ENCODE assay signal across 2 cellular contexts in the genomic region with DNA sequence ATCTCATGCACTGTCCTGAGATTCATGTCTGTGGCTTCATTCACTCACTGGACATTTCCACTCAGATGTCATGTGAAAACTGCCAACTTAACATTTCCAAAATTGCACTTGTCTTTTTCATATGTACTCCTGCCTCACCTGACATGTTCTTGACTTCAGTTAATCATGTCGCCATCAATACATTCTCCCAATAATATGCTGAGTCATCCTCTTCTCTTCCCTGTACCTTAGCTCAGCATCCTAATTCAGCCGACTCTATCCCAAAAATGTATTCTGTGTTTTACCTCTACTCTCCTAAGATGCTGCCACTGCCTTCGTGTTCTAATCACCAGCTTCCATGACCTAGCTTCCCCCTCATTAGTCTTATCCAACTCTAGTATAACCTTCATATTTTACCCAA.
TF ChIP-seq lines count a peak whose summit lies in the region.

No MANE protein-coding gene starts in this region.

TF ChIP-seq in GM23338, 12 proteins besides CTCF, POLR2A, EP300 and RAD21 (continued from another document):
- TF ChIP-seq, protein P1, sequence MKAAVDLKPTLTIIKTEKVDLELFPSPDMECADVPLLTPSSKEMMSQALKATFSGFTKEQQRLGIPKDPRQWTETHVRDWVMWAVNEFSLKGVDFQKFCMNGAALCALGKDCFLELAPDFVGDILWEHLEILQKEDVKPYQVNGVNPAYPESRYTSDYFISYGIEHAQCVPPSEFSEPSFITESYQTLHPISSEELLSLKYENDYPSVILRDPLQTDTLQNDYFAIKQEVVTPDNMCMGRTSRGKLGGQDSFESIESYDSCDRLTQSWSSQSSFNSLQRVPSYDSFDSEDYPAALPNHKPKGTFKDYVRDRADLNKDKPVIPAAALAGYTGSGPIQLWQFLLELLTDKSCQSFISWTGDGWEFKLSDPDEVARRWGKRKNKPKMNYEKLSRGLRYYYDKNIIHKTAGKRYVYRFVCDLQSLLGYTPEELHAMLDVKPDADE (IDR thresholded peaks at IDR 0.05): no peak
- no peak for TF ChIP-seq ZNF331 (CRISPR knock-in tag; IDR thresholded peaks at IDR 0.05; ENCODE audit: low read depth)

TF ChIP-seq in K562, 482 proteins besides CTCF, POLR2A, EP300 and RAD21 (continued from another document and continues in another):
- TF ChIP-seq ZNF384 (IDR thresholded peaks at IDR 0.05; ENCODE audit: low read depth, low read length) (no peak), SP2 (IDR thresholded peaks at IDR 0.05; ENCODE audit: extremely low read depth, low read depth, low read length, poor library complexity, severe bottlenecking) (no peak), FOXJ3 (CRISPR knock-in tag; IDR thresholded peaks at IDR 0.05) (no peak), C11orf30 (IDR thresholded peaks at IDR 0.05; ENCODE audit: low read depth) (peak; percentile 31; the same call in 1 of the 2 replicates), SRSF9 (IDR thresholded peaks at IDR 0.05; ENCODE audit: borderline replicate concordance, low read depth, low read length) (no peak), MCM7 (IDR thresholded peaks at IDR 0.05) (no peak), ZNF316 (IDR thresholded peaks at IDR 0.05) (peak; percentile 78), FOXK1 (CRISPR knock-in tag; IDR thresholded peaks at IDR 0.05; ENCODE audit: borderline replicate concordance) (no peak), ZNF57 (CRISPR knock-in tag; IDR thresholded peaks at IDR 0.05) (no peak), ZNF695 (CRISPR knock-in tag; IDR thresholded peaks at IDR 0.05) (no peak), NR4A1 (CRISPR knock-in tag; IDR thresholded peaks at IDR 0.05) (no peak), NR4A1 (tag; IDR thresholded peaks at IDR 0.05) (no peak), TAF7 (tag; IDR thresholded peaks at IDR 0.05) (no peak), NFE2 (IDR thresholded peaks at IDR 0.05; ENCODE audit: low read depth) (peak; percentile 60), NELFE (IDR thresholded peaks at IDR 0.05; ENCODE audit: insufficient read depth, insufficient read length) (no peak), ZKSCAN3 (CRISPR knock-in tag; IDR thresholded peaks at IDR 0.05) (no peak), MAFG (tag; conservative IDR thresholded peaks at IDR 0.05) (peak; percentile 85), NRF1 (conservative IDR thresholded peaks at IDR 0.05 in 1 of 2, IDR thresholded peaks at IDR 0.05 in 1 of 2) (no peak), MAFK (IDR thresholded peaks at IDR 0.05; ENCODE audit: low read length) (peak; percentile 73), MAFF (IDR thresholded peaks at IDR 0.05; ENCODE audit: low read length) (peak; percentile 74), BCOR (IDR thresholded peaks at IDR 0.05) (no peak), CEBPB (tag; IDR thresholded peaks at IDR 0.05) (no peak), BACH1 (tag; IDR thresholded peaks at IDR 0.05) (no peak), EZH2 (IDR thresholded peaks at IDR 0.05; ENCODE audit: borderline replicate concordance, low read depth, low read length) (no peak), KLF1 (tag; IDR thresholded peaks at IDR 0.05) (no peak), ZNF263 (CRISPR knock-in tag; IDR thresholded peaks at IDR 0.05; ENCODE audit: borderline replicate concordance) (no peak), BDP1 (IDR thresholded peaks at IDR 0.05; ENCODE audit: insufficient read depth, insufficient read length) (no peak), DMBX1 (CRISPR knock-in tag; IDR thresholded peaks at IDR 0.05; ENCODE audit: borderline replicate concordance) (no peak), ZKSCAN8 (CRISPR knock-in tag; IDR thresholded peaks at IDR 0.05) (no peak), NFE2L1 (tag; IDR thresholded peaks at IDR 0.05; ENCODE audit: borderline replicate concordance, low read depth) (peak; percentile 37; the same call in 1 of the 2 replicates), ZNF143 (CRISPR knock-in tag; IDR thresholded peaks at IDR 0.05) (no peak), POU5F1 (IDR thresholded peaks at IDR 0.05; ENCODE audit: borderline replicate concordance, low read depth, low read length, partially characterized antibody) (no peak), KAT2B (IDR thresholded peaks at IDR 0.05; ENCODE audit: low read depth, low read length) (no peak), POLR2H (tag; IDR thresholded peaks at IDR 0.05; ENCODE audit: low read depth) (no peak)
- TF ChIP-seq, protein P2, sequence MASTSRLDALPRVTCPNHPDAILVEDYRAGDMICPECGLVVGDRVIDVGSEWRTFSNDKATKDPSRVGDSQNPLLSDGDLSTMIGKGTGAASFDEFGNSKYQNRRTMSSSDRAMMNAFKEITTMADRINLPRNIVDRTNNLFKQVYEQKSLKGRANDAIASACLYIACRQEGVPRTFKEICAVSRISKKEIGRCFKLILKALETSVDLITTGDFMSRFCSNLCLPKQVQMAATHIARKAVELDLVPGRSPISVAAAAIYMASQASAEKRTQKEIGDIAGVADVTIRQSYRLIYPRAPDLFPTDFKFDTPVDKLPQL (IDR thresholded peaks at IDR 0.05; ENCODE audit: extremely low read depth, insufficient read length): no peak
- TF ChIP-seq, protein P3, sequence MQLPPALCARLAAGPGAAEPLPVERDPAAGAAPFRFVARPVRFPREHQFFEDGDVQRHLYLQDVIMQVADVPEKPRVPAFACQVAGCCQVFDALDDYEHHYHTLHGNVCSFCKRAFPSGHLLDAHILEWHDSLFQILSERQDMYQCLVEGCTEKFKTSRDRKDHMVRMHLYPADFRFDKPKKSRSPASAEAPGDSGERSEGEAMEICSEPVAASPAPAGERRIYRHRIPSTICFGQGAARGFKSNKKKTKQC (CRISPR knock-in tag; IDR thresholded peaks at IDR 0.05): no peak
- TF ChIP-seq, protein P4, sequence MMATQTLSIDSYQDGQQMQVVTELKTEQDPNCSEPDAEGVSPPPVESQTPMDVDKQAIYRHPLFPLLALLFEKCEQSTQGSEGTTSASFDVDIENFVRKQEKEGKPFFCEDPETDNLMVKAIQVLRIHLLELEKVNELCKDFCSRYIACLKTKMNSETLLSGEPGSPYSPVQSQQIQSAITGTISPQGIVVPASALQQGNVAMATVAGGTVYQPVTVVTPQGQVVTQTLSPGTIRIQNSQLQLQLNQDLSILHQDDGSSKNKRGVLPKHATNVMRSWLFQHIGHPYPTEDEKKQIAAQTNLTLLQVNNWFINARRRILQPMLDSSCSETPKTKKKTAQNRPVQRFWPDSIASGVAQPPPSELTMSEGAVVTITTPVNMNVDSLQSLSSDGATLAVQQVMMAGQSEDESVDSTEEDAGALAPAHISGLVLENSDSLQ (IDR thresholded peaks at IDR 0.05): no peak
- TF ChIP-seq, protein P5, sequence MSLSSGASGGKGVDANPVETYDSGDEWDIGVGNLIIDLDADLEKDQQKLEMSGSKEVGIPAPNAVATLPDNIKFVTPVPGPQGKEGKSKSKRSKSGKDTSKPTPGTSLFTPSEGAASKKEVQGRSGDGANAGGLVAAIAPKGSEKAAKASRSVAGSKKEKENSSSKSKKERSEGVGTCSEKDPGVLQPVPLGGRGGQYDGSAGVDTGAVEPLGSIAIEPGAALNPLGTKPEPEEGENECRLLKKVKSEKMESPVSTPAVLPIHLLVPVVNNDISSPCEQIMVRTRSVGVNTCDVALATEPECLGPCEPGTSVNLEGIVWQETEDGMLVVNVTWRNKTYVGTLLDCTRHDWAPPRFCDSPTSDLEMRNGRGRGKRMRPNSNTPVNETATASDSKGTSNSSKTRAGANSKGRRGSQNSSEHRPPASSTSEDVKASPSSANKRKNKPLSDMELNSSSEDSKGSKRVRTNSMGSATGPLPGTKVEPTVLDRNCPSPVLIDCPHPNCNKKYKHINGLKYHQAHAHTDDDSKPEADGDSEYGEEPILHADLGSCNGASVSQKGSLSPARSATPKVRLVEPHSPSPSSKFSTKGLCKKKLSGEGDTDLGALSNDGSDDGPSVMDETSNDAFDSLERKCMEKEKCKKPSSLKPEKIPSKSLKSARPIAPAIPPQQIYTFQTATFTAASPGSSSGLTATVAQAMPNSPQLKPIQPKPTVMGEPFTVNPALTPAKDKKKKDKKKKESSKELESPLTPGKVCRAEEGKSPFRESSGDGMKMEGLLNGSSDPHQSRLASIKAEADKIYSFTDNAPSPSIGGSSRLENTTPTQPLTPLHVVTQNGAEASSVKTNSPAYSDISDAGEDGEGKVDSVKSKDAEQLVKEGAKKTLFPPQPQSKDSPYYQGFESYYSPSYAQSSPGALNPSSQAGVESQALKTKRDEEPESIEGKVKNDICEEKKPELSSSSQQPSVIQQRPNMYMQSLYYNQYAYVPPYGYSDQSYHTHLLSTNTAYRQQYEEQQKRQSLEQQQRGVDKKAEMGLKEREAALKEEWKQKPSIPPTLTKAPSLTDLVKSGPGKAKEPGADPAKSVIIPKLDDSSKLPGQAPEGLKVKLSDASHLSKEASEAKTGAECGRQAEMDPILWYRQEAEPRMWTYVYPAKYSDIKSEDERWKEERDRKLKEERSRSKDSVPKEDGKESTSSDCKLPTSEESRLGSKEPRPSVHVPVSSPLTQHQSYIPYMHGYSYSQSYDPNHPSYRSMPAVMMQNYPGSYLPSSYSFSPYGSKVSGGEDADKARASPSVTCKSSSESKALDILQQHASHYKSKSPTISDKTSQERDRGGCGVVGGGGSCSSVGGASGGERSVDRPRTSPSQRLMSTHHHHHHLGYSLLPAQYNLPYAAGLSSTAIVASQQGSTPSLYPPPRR (CRISPR knock-in tag; IDR thresholded peaks at IDR 0.05; ENCODE audit: borderline replicate concordance): no peak
- TF ChIP-seq, protein P6, sequence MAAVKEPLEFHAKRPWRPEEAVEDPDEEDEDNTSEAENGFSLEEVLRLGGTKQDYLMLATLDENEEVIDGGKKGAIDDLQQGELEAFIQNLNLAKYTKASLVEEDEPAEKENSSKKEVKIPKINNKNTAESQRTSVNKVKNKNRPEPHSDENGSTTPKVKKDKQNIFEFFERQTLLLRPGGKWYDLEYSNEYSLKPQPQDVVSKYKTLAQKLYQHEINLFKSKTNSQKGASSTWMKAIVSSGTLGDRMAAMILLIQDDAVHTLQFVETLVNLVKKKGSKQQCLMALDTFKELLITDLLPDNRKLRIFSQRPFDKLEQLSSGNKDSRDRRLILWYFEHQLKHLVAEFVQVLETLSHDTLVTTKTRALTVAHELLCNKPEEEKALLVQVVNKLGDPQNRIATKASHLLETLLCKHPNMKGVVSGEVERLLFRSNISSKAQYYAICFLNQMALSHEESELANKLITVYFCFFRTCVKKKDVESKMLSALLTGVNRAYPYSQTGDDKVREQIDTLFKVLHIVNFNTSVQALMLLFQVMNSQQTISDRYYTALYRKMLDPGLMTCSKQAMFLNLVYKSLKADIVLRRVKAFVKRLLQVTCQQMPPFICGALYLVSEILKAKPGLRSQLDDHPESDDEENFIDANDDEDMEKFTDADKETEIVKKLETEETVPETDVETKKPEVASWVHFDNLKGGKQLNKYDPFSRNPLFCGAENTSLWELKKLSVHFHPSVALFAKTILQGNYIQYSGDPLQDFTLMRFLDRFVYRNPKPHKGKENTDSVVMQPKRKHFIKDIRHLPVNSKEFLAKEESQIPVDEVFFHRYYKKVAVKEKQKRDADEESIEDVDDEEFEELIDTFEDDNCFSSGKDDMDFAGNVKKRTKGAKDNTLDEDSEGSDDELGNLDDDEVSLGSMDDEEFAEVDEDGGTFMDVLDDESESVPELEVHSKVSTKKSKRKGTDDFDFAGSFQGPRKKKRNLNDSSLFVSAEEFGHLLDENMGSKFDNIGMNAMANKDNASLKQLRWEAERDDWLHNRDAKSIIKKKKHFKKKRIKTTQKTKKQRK (IDR thresholded peaks at IDR 0.05; ENCODE audit: borderline replicate concordance, low read depth, low read length): no peak
- TF ChIP-seq, protein P7, sequence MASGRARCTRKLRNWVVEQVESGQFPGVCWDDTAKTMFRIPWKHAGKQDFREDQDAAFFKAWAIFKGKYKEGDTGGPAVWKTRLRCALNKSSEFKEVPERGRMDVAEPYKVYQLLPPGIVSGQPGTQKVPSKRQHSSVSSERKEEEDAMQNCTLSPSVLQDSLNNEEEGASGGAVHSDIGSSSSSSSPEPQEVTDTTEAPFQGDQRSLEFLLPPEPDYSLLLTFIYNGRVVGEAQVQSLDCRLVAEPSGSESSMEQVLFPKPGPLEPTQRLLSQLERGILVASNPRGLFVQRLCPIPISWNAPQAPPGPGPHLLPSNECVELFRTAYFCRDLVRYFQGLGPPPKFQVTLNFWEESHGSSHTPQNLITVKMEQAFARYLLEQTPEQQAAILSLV (tag; IDR thresholded peaks at IDR 0.05): no peak
- TF ChIP-seq, protein P8, sequence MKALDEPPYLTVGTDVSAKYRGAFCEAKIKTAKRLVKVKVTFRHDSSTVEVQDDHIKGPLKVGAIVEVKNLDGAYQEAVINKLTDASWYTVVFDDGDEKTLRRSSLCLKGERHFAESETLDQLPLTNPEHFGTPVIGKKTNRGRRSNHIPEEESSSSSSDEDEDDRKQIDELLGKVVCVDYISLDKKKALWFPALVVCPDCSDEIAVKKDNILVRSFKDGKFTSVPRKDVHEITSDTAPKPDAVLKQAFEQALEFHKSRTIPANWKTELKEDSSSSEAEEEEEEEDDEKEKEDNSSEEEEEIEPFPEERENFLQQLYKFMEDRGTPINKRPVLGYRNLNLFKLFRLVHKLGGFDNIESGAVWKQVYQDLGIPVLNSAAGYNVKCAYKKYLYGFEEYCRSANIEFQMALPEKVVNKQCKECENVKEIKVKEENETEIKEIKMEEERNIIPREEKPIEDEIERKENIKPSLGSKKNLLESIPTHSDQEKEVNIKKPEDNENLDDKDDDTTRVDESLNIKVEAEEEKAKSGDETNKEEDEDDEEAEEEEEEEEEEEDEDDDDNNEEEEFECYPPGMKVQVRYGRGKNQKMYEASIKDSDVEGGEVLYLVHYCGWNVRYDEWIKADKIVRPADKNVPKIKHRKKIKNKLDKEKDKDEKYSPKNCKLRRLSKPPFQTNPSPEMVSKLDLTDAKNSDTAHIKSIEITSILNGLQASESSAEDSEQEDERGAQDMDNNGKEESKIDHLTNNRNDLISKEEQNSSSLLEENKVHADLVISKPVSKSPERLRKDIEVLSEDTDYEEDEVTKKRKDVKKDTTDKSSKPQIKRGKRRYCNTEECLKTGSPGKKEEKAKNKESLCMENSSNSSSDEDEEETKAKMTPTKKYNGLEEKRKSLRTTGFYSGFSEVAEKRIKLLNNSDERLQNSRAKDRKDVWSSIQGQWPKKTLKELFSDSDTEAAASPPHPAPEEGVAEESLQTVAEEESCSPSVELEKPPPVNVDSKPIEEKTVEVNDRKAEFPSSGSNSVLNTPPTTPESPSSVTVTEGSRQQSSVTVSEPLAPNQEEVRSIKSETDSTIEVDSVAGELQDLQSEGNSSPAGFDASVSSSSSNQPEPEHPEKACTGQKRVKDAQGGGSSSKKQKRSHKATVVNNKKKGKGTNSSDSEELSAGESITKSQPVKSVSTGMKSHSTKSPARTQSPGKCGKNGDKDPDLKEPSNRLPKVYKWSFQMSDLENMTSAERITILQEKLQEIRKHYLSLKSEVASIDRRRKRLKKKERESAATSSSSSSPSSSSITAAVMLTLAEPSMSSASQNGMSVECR (CRISPR knock-in tag; IDR thresholded peaks at IDR 0.05): no peak
